In the genomic region with DNA sequence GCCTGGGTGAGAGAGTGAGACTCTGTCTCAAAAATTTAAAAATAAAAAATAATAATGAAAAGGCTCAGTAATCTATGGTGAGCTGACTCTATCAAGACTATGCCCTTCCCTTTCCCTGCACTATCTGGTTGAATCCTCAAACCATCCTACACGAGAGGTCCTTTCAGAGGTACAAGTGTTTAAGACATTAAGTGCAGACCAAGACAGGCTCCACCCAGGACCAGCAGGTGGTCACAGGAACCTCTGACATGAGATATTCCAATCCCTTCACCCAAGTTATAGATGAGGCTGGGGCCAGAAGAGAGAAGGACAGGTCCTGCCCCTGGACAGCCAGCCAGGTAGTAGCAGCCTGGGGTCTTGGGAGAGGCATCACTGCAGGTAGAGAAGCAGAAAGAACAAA, we compare ENCODE assay signal across 25 cellular contexts.
DNase-seq lines count a peak whose midpoint lies in the region; ATAC-seq and TF ChIP-seq lines count a peak whose summit lies in the region.
"Had no signal": no experiment of that assay in that cellular context is flagged by ENCODE, and none has a peak within 500 bp of the region (broad histone marks: within the 10 kb centered on the region; RNA-seq: fewer than 3 reads in every experiment).

No MANE protein-coding gene starts in this region.

- ATAC-seq in HG02798 (IDR thresholded peaks at IDR 0.05; ENCODE audit: poor library complexity, unreplicated experiment), result no peak
- ATAC-seq: body of pancreas, left colon, Right ventricle myocardium inferior had no signal

- H3F3A ChIP-seq in SK-N-SH (replicated peaks; ENCODE audit: insufficient read depth) (peaks cover 17% of the 10 kb centered on the region), smooth muscle cell (ENCODE audit: low read depth) (peaks cover 4% of the 10 kb centered on the region)

- H3K9ac ChIP-seq in SK-N-SH (peak overlapping the region; percentile 70), smooth muscle cell (ENCODE audit: low read depth) (peak overlapping the region; percentile 78)

- DNase-seq in HFFc6 (no peak), SK-N-SH (no peak), fibroblast of mammary gland (ENCODE audit: low read depth) (peak; percentile 38), smooth muscle cell (lab: John Stamatoyannopoulos, UW; ENCODE audit: unreplicated experiment) (no peak), sigmoid colon (no peak), NCI-H82 (lab: John Stamatoyannopoulos, UW) (no peak)
- DNase-seq: activated CD4-positive, alpha-beta memory T cell treated with anti-CD3 and anti-CD28 coated beads, Interleukin-2, amount 10 ng/mL, durations not matched to agents 7 days and 5 days; activated CD4-positive, alpha-beta T cell treated with anti-CD3 and anti-CD28 coated beads for 1 hour; activated CD8-positive, alpha-beta memory T cell treated with anti-CD3 and anti-CD28 coated beads, Interleukin-2, amount 50 U/mL, for 4 hours; activated naive CD4-positive, alpha-beta T cell; body of pancreas; Caco-2; cerebellar nuclear complex; DMS79; GF-D8; hypothalamus; immature natural killer cell; left colon; NCI-H446; stimulated activated CD4-positive, alpha-beta T cell treated with anti-CD3 and anti-CD28 coated beads, Interleukin-4, amount 100 ng/mL, for 4 hours; trophoblast cell had no signal

- CTCF ChIA-PET in SK-N-SH (lab: Yijun Ruan, JAX), result interaction anchor here (0.9 to 5.4 kb wide), 4 partner anchors 12 to 379 kb away, joined by 3 to 29 read pairs (median 4); no protein-coding TSS in a partner anchor

- H3K4me1 ChIP-seq in SK-N-SH (ENCODE audit: control insufficient read depth in 1 of 2, insufficient read depth in 2 of 2, low read depth in 1 of 2, low read length in 1 of 2) (peaks cover 0 to 7% of the 10 kb centered on the region in 2 experiments; a peak in 2 of 4 replicates), smooth muscle cell (ENCODE audit: low read depth) (peaks cover 6% of the 10 kb centered on the region), sigmoid colon (no peaks in the 10 kb centered on the region)
- H3K4me1 ChIP-seq: body of pancreas, Caco-2 had no signal

- POLR2A ChIA-PET in SK-N-SH (lab: Yijun Ruan, JAX), result no interaction called here

- intact Hi-C loops in sigmoid colon (cut with DNase I), result no loop called here

- peaks cover 14% of the 10 kb centered on the region for H3K9me3 Mint-ChIP-seq in HFFc6

- peak overlapping the region; percentile 59; the same call in 1 of the 2 replicates for H3K4me2 ChIP-seq in SK-N-SH
- peak overlapping the region; percentile 37 for H3K4me2 ChIP-seq in smooth muscle cell

- peak overlapping the region; percentile 52 for H3K4me3 Mint-ChIP-seq in HFFc6
- H3K4me3 Mint-ChIP-seq: activated CD4-positive, alpha-beta memory T cell treated with anti-CD3 and anti-CD28 coated beads, Interleukin-2, amount 10 ng/mL, durations not matched to agents 7 days and 5 days; CD14-positive monocyte; immature natural killer cell; neural crest cell had no signal

- no peaks in the 10 kb centered on the region for H3K79me2 ChIP-seq in SK-N-SH (ENCODE audit: insufficient read depth)
- no peaks in the 10 kb centered on the region for H3K79me2 ChIP-seq in smooth muscle cell (ENCODE audit: low read depth)

- no peaks in the 10 kb centered on the region for H3K9me2 ChIP-seq in SK-N-SH

- TF ChIP-seq CTCF in HFFc6 (IDR thresholded peaks at IDR 0.05), result no peak
- TF ChIP-seq CTCF in SK-N-SH (IDR thresholded peaks at IDR 0.05), result no peak
- no peak for TF ChIP-seq CTCF in fibroblast of mammary gland (conservative IDR thresholded peaks at IDR 0.05; ENCODE audit: control insufficient read depth, insufficient read depth, low read depth, low read length)
- no peak for TF ChIP-seq CTCF in smooth muscle cell (IDR thresholded peaks at IDR 0.05; ENCODE audit: borderline replicate concordance, insufficient read depth, poor library complexity, severe bottlenecking)
- TF ChIP-seq CTCF in sigmoid colon (IDR thresholded peaks at IDR 0.05), result no peak

- peaks cover 0 to 3% of the 10 kb centered on the region in 2 experiments for H3K36me3 ChIP-seq in SK-N-SH (replicated peaks in 1 of 2; ENCODE audit: control insufficient read depth in 1 of 2, insufficient read depth in 2 of 2, low read length in 1 of 2)
- H3K36me3 ChIP-seq in smooth muscle cell (ENCODE audit: low read depth), result no peaks in the 10 kb centered on the region
- H3K36me3 ChIP-seq in sigmoid colon, result no peaks in the 10 kb centered on the region

- H3K27ac Mint-ChIP-seq in HFFc6, result peak overlapping the region; percentile 83
- H3K27ac Mint-ChIP-seq: activated CD4-positive, alpha-beta memory T cell treated with anti-CD3 and anti-CD28 coated beads, Interleukin-2, amount 10 ng/mL, durations not matched to agents 7 days and 5 days; CD14-positive monocyte had no signal

- peaks cover 14% of the 10 kb centered on the region for H3K36me3 Mint-ChIP-seq in HFFc6 (ENCODE audit: low read depth)
- H3K36me3 Mint-ChIP-seq: CD14-positive monocyte had no signal

- H3K27me3 Mint-ChIP-seq in HFFc6 (ENCODE audit: insufficient read depth), result no peaks in the 10 kb centered on the region; the same call in 1 of the 2 replicates
- H3K27me3 Mint-ChIP-seq: activated CD4-positive, alpha-beta memory T cell treated with anti-CD3 and anti-CD28 coated beads, Interleukin-2, amount 10 ng/mL, durations not matched to agents 7 days and 5 days had no signal

- H3K27me3 ChIP-seq in SK-N-SH (ENCODE audit: insufficient read depth), result no peaks in the 10 kb centered on the region
- H3K27me3 ChIP-seq in smooth muscle cell (ENCODE audit: low read depth), result no peaks in the 10 kb centered on the region
- no peaks in the 10 kb centered on the region for H3K27me3 ChIP-seq in sigmoid colon
- H3K27me3 ChIP-seq: body of pancreas had no signal

- no peak for TF ChIP-seq RAD21 in SK-N-SH (IDR thresholded peaks at IDR 0.05; ENCODE audit: low read length)

- 0 out of 2 replicates have a peak, but pooled peaks cover 6% of the 10 kb centered on the region for H3K9me3 ChIP-seq in SK-N-SH
- no peaks in the 10 kb centered on the region for H3K9me3 ChIP-seq in smooth muscle cell (replicated peaks; ENCODE audit: low read depth)
- no peaks in the 10 kb centered on the region for H3K9me3 ChIP-seq in sigmoid colon
- H3K9me3 ChIP-seq: body of pancreas had no signal

- H2AFZ ChIP-seq in SK-N-SH (ENCODE audit: low read depth) (no peak overlapping the region), smooth muscle cell (ENCODE audit: low read depth) (no peak overlapping the region)

- peaks cover 55% of the 10 kb centered on the region for H3K4me1 Mint-ChIP-seq in HFFc6 (ENCODE audit: low read depth)
- H3K4me1 Mint-ChIP-seq: CD14-positive monocyte had no signal

- TF ChIP-seq EP300 in SK-N-SH (IDR thresholded peaks at IDR 0.05; ENCODE audit: borderline replicate concordance in 1 of 2, low read depth in 1 of 2, low read length in 1 of 2) (no peak), sigmoid colon (IDR thresholded peaks at IDR 0.05) (no peak)

- peak overlapping the region in 1 of 2 experiments; percentile 100; a peak in 2 of 4 replicates for H3K27ac ChIP-seq in SK-N-SH (ENCODE audit: low read depth in 2 of 2, low read length in 1 of 2)
- peak overlapping the region; percentile 83 for H3K27ac ChIP-seq in smooth muscle cell (ENCODE audit: low read depth)
- no peak overlapping the region for H3K27ac ChIP-seq in sigmoid colon
- H3K27ac ChIP-seq: body of pancreas had no signal

- H3K4me3 ChIP-seq in SK-N-SH (ENCODE audit: low read depth in 2 of 2, low read length in 1 of 2) (no peak overlapping the region), fibroblast of mammary gland (ENCODE audit: control insufficient read depth, low read depth, low read length) (no peak overlapping the region), smooth muscle cell (no peak overlapping the region), sigmoid colon (no peak overlapping the region)
- H3K4me3 ChIP-seq: body of pancreas had no signal

- H4K20me1 ChIP-seq in SK-N-SH (ENCODE audit: insufficient read depth) (no peaks in the 10 kb centered on the region), smooth muscle cell (ENCODE audit: low read depth) (no peaks in the 10 kb centered on the region)

- no peak for TF ChIP-seq POLR2A in sigmoid colon (IDR thresholded peaks at IDR 0.05)

- WGBS in SK-N-SH (ENCODE audit: low lambda C conversion rate), result 89% methylated on average over 1 of the region's 1 CpG
- WGBS in smooth muscle cell (ENCODE audit: low lambda C conversion rate), result 67% methylated on average over 1 of the region's 1 CpG
- WGBS in sigmoid colon, 2 donors, result 76 to 84% methylated on average over 1 of the region's 1 CpG

TF ChIP-seq in SK-N-SH, 30 proteins besides CTCF, POLR2A, EP300 and RAD21 (continues in another document):
- TF ChIP-seq, protein P1, sequence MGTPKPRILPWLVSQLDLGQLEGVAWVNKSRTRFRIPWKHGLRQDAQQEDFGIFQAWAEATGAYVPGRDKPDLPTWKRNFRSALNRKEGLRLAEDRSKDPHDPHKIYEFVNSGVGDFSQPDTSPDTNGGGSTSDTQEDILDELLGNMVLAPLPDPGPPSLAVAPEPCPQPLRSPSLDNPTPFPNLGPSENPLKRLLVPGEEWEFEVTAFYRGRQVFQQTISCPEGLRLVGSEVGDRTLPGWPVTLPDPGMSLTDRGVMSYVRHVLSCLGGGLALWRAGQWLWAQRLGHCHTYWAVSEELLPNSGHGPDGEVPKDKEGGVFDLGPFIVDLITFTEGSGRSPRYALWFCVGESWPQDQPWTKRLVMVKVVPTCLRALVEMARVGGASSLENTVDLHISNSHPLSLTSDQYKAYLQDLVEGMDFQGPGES (IDR thresholded peaks at IDR 0.05; ENCODE audit: low read depth, low read length), result no peak
- TF ChIP-seq ELF1 (IDR thresholded peaks at IDR 0.05), result no peak
- TF ChIP-seq NRF1 (IDR thresholded peaks at IDR 0.05; ENCODE audit: low read depth, low read length), result no peak
- TF ChIP-seq MXI1 (IDR thresholded peaks at IDR 0.05; ENCODE audit: low read depth, low read length), result no peak
- no peak for TF ChIP-seq EZH2phosphoT487 (IDR thresholded peaks at IDR 0.05; ENCODE audit: borderline replicate concordance, low read depth)
- TF ChIP-seq RCOR1 (IDR thresholded peaks at IDR 0.05; ENCODE audit: low read length), result no peak
- TF ChIP-seq, protein P2, sequence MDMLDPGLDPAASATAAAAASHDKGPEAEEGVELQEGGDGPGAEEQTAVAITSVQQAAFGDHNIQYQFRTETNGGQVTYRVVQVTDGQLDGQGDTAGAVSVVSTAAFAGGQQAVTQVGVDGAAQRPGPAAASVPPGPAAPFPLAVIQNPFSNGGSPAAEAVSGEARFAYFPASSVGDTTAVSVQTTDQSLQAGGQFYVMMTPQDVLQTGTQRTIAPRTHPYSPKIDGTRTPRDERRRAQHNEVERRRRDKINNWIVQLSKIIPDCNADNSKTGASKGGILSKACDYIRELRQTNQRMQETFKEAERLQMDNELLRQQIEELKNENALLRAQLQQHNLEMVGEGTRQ (IDR thresholded peaks at IDR 0.05; ENCODE audit: borderline replicate concordance, low read depth, low read length), result no peak
- TF ChIP-seq TCF12 (IDR thresholded peaks at IDR 0.05), result no peak
- no peak for TF ChIP-seq POLR2AphosphoS5 (IDR thresholded peaks at IDR 0.05; ENCODE audit: low read depth, low read length)
- TF ChIP-seq TEAD4 (IDR thresholded peaks at IDR 0.05; ENCODE audit: borderline replicate concordance, insufficient read depth), result no peak
